In the genomic region with DNA sequence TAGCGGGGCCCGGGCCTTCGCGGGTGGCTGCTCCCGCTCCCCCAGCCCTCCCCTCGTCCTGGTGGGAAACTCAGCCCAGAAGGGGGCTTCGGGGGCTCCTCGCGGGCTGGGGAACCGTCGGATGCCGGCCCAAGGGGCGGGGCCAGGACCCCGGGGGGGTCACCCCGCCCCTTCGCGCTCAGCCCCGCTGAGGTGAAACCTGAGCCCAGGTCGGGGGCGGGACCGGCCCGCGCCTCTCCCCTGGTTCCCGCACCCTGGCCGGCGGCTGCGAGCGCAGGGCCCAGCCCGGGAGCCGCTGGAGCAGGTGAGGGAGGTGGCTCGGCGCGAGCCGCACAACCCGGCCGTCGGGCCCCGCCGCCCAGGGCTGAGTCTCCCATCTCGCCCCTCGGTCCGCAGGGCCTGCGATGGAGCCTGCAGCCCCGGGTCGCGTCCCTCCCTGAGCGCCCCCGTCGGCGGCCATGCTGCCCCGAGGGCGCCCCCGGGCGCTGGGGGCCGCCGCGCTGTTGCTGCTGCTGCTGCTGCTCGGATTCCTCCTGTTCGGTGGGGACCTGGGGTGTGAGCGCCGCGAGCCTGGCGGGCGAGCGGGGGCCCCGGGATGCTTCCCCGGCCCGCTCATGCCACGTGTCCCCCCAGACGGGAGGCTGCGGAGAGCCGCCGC, we compare ENCODE assay signal across 8 cellular contexts. TPM values are rescaled to one million over a fixed set of nuclear protein-coding genes. Genes with fewer than 3 reads are reported as not detected.
DNase-seq lines count a peak whose midpoint lies in the region; ATAC-seq and TF ChIP-seq lines count a peak whose summit lies in the region.

TSS of gene LARGE2 (plus strand) at position 232 of the 658 bp plus-strand sequence. CDS start at position 459, 227 bp downstream.

- H3K9me3 ChIP-seq in OCI-LY1 (ENCODE audit: low read length) (no peaks in the 10 kb centered on the region), neural cell (ENCODE audit: low read length) (no peaks in the 10 kb centered on the region)

- H3K9ac ChIP-seq in OCI-LY1 (ENCODE audit: low read length) (peak within 1 kb of the TSS; percentile 19; the same call in 1 of the 2 replicates), neural cell (ENCODE audit: low read length) (no peak within 1 kb of the TSS)

- H3K4me2 ChIP-seq in OCI-LY1 (ENCODE audit: low read length) = peak within 1 kb of the TSS; percentile 54
- no peak within 1 kb of the TSS for H3K4me2 ChIP-seq in neural cell (ENCODE audit: low read length)

- H3K36me3 ChIP-seq in OCI-LY1 (ENCODE audit: insufficient read depth, low read length) = no peaks in the 10 kb centered on the region
- H3K36me3 ChIP-seq in neural cell (ENCODE audit: insufficient read depth, low read length) = no peaks in the 10 kb centered on the region

- H3K4me1 ChIP-seq in OCI-LY1 (ENCODE audit: insufficient read depth, low read length, severe bottlenecking) = peaks cover 32% of the 10 kb centered on the region

- no peak for TF ChIP-seq RAD21 in neural cell (conservative IDR thresholded peaks at IDR 0.05)

- no peak for TF ChIP-seq EP300 in neural cell (conservative IDR thresholded peaks at IDR 0.05; ENCODE audit: poor library complexity, severe bottlenecking)

- DNase-seq in NCI-H2029 (lab: John Stamatoyannopoulos, UW) (peak; percentile 72), NCI-H2029 treated with DMSO at 0.1 percent for 48 hours (lab: John Stamatoyannopoulos, UW) (no peak), ecto neural progenitor cell (ENCODE audit: low spot score) (peak; percentile 85), putamen (ENCODE audit: low spot score) (no peak)

- peak within 1 kb of the TSS; percentile 53 for H3K4me3 ChIP-seq in OCI-LY1 (ENCODE audit: low read depth, low read length, poor library complexity, severe bottlenecking)
- H3K4me3 ChIP-seq in neural cell (ENCODE audit: low read length) = peak within 1 kb of the TSS; percentile 34

- H3K27me3 ChIP-seq in OCI-LY1 (ENCODE audit: insufficient read depth, low read length) (no peaks in the 10 kb centered on the region; the same call in 1 of the 2 replicates), neural cell (ENCODE audit: insufficient read depth, low read depth, low read length) (peaks cover 33% of the 10 kb centered on the region)

- H3K27ac ChIP-seq in OCI-LY1 (ENCODE audit: low read depth, low read length, poor library complexity, severe bottlenecking) = no peak within 1 kb of the TSS
- no peak within 1 kb of the TSS for H3K27ac ChIP-seq in neural cell (ENCODE audit: low read length)

- TF ChIP-seq CTCF in OCI-LY1 (IDR thresholded peaks at IDR 0.05; ENCODE audit: low read length) (no peak), neural cell (IDR thresholded peaks at IDR 0.05; ENCODE audit: poor library complexity, severe bottlenecking) (no peak)

- H4K20me1 ChIP-seq in OCI-LY1 (ENCODE audit: insufficient read depth, low read length) (no peaks in the 10 kb centered on the region), neural cell (ENCODE audit: insufficient read depth) (no peaks in the 10 kb centered on the region)

- H3F3A ChIP-seq in OCI-LY1 (ENCODE audit: insufficient read depth, low read length) = no peaks in the 10 kb centered on the region
- H3F3A ChIP-seq in neural cell (ENCODE audit: insufficient read depth, low read length, poor library complexity, severe bottlenecking) = peaks cover 5% of the 10 kb centered on the region

- no peak for ATAC-seq in GM18517 (IDR thresholded peaks at IDR 0.05; ENCODE audit: unreplicated experiment)
- ATAC-seq in GM19463 (IDR thresholded peaks at IDR 0.05; ENCODE audit: unreplicated experiment) = no peak

- H3K79me2 ChIP-seq in OCI-LY1 (ENCODE audit: insufficient read depth, low read length) (no peaks in the 10 kb centered on the region), neural cell (replicated peaks; ENCODE audit: insufficient read depth, low read length) (no peaks in the 10 kb centered on the region)

- H3K9me2 ChIP-seq in OCI-LY1 (ENCODE audit: low read depth, low read length) (no peaks in the 10 kb centered on the region), neural cell (ENCODE audit: insufficient read depth, low read length) (no peaks in the 10 kb centered on the region)

- H2AFZ ChIP-seq in OCI-LY1 (ENCODE audit: low read length) = no peak within 1 kb of the TSS
- H2AFZ ChIP-seq in neural cell (ENCODE audit: low read depth, low read length) = no peak within 1 kb of the TSS

TF ChIP-seq in neural cell, 6 proteins besides CTCF, POLR2A, EP300 and RAD21:
- TF ChIP-seq REST (IDR thresholded peaks at IDR 0.05; ENCODE audit: borderline replicate concordance) = no peak
- no peak for TF ChIP-seq POLR2AphosphoS5 (IDR thresholded peaks at IDR 0.05)
- no peak for TF ChIP-seq TAF1 (IDR thresholded peaks at IDR 0.05; ENCODE audit: low read depth)
- TF ChIP-seq EZH2 (IDR thresholded peaks at IDR 0.05; ENCODE audit: borderline replicate concordance, insufficient read depth, low read length, poor library complexity, severe bottlenecking) = no peak
- TF ChIP-seq SMC3 (conservative IDR thresholded peaks at IDR 0.05; ENCODE audit: poor library complexity) = no peak
TF ChIP-seq in neural cell: peak in this region for 0.

RNA-seq across cellular contexts. Expression of gene LARGE2, which starts in this region (rescaled TPM):
- polyA plus RNA-seq in neural cell = not detected in 2 replicates
- polyA minus RNA-seq in neural cell = not detected in 2 replicates

Comparison
In these comparisons a context has a peak if more than half of its experiments do, and no peak if none do; other contexts are left out.
1. DNase-seq: peak in NCI-H2029 (single experiment) and ecto neural progenitor cell (single experiment); none in NCI-H2029 treated with DMSO at 0.1 percent for 48 hours (single experiment) and putamen (single experiment).